ENCODE assay signal across 1 cellular context in genomic region chr1:156368157-156368658, GRCh38.
TF ChIP-seq lines count a peak whose summit lies in the region.

No MANE protein-coding gene starts in this region.

TF ChIP-seq in HepG2, 621 proteins besides CTCF, POLR2A, EP300 and RAD21 (continued from another document and continues in another):
- 0 out of 2 replicates have a peak, but pooled peaks have one; percentile 60 for TF ChIP-seq FOXO4 (CRISPR knock-in tag; conservative IDR thresholded peaks at IDR 0.05)
- no peak for TF ChIP-seq ZBTB44 (CRISPR knock-in tag; IDR thresholded peaks at IDR 0.05)
- peak; percentile 53; the same call in 1 of the 2 replicates for TF ChIP-seq ZMYM4 (CRISPR knock-in tag; IDR thresholded peaks at IDR 0.05)
- 0 out of 2 replicates have a peak, but pooled peaks have one; percentile 8 for TF ChIP-seq ZBTB20 (CRISPR knock-in tag; IDR thresholded peaks at IDR 0.05; ENCODE audit: borderline replicate concordance, low read depth)
- TF ChIP-seq ATF1 (CRISPR knock-in tag; IDR thresholded peaks at IDR 0.05) = no peak
- no peak for TF ChIP-seq ZNF607 (CRISPR knock-in tag; IDR thresholded peaks at IDR 0.05; ENCODE audit: borderline replicate concordance)
- TF ChIP-seq DPF2 (CRISPR knock-in tag; IDR thresholded peaks at IDR 0.05; ENCODE audit: borderline replicate concordance, low read depth) = 0 out of 2 replicates have a peak, but pooled peaks have one; percentile 13
- no peak for TF ChIP-seq TSC22D2 (CRISPR knock-in tag; IDR thresholded peaks at IDR 0.05; ENCODE audit: borderline replicate concordance)
- TF ChIP-seq ZIK1 (CRISPR knock-in tag; IDR thresholded peaks at IDR 0.05; ENCODE audit: borderline replicate concordance, low read depth) = 0 out of 2 replicates have a peak, but pooled peaks have one; percentile 28
- TF ChIP-seq ZNF615 (CRISPR knock-in tag; IDR thresholded peaks at IDR 0.05; ENCODE audit: borderline replicate concordance) = peak; percentile 19; the same call in 1 of the 2 replicates
- no peak for TF ChIP-seq ZNF879 (CRISPR knock-in tag; IDR thresholded peaks at IDR 0.05)
- TF ChIP-seq ZBTB40 (IDR thresholded peaks at IDR 0.05) = no peak
- peak; percentile 29; the same call in 1 of the 2 replicates for TF ChIP-seq ZBTB40 (CRISPR knock-in tag; IDR thresholded peaks at IDR 0.05)
- no peak for TF ChIP-seq PAF1 (CRISPR knock-in tag; IDR thresholded peaks at IDR 0.05)
- no peak for TF ChIP-seq HCFC1 (IDR thresholded peaks at IDR 0.05; ENCODE audit: low read depth, low read length)
- 0 out of 2 replicates have a peak, but pooled peaks have one; percentile 33 for TF ChIP-seq HOXA3 (CRISPR knock-in tag; IDR thresholded peaks at IDR 0.05)
- TF ChIP-seq ZNF841 (CRISPR knock-in tag; IDR thresholded peaks at IDR 0.05; ENCODE audit: borderline replicate concordance) = no peak
- no peak for TF ChIP-seq FOXK1 (CRISPR knock-in tag; IDR thresholded peaks at IDR 0.05; ENCODE audit: borderline replicate concordance, low read depth)
- peak; percentile 78 for TF ChIP-seq POLR2AphosphoS5 (IDR thresholded peaks at IDR 0.05; ENCODE audit: low read depth, low read length)
- TF ChIP-seq PATZ1 (CRISPR knock-in tag; IDR thresholded peaks at IDR 0.05) = peak; percentile 58; the same call in 1 of the 2 replicates
- no peak for TF ChIP-seq HIC2 (CRISPR knock-in tag; IDR thresholded peaks at IDR 0.05; ENCODE audit: low read depth)
- no peak for TF ChIP-seq KDM2A (CRISPR knock-in tag; IDR thresholded peaks at IDR 0.05; ENCODE audit: borderline replicate concordance, low read depth)
- TF ChIP-seq FOSL2 (CRISPR knock-in tag; IDR thresholded peaks at IDR 0.05) = peak; percentile 34
- 0 out of 2 replicates have a peak, but pooled peaks have one; percentile 54 for TF ChIP-seq KLF12 (CRISPR knock-in tag; IDR thresholded peaks at IDR 0.05; ENCODE audit: borderline replicate concordance)
- no peak for TF ChIP-seq SIN3B (IDR thresholded peaks at IDR 0.05; ENCODE audit: low read length)
- TF ChIP-seq ZNF687 (CRISPR knock-in tag; IDR thresholded peaks at IDR 0.05) = no peak
- TF ChIP-seq ZNF564 (CRISPR knock-in tag; IDR thresholded peaks at IDR 0.05) = no peak
- TF ChIP-seq STAT5B (CRISPR knock-in tag; IDR thresholded peaks at IDR 0.05) = no peak
- TF ChIP-seq MZF1 (CRISPR knock-in tag; IDR thresholded peaks at IDR 0.05; ENCODE audit: borderline replicate concordance) = no peak
- TF ChIP-seq ZBTB33 (CRISPR knock-in tag; IDR thresholded peaks at IDR 0.05) = no peak
- TF ChIP-seq HDAC2 (CRISPR knock-in tag; IDR thresholded peaks at IDR 0.05) = peak; percentile 24; the same call in 1 of the 2 replicates
- no peak for TF ChIP-seq ZNF3 (CRISPR knock-in tag; IDR thresholded peaks at IDR 0.05)
- 0 out of 2 replicates have a peak, but pooled peaks have one; percentile 18 for TF ChIP-seq RARA (CRISPR knock-in tag; IDR thresholded peaks at IDR 0.05)
- no peak for TF ChIP-seq TMF1 (CRISPR knock-in tag; IDR thresholded peaks at IDR 0.05; ENCODE audit: low read depth)
- no peak for TF ChIP-seq FOXJ3 (CRISPR knock-in tag; IDR thresholded peaks at IDR 0.05; ENCODE audit: borderline replicate concordance)
- no peak for TF ChIP-seq ZFP90 (CRISPR knock-in tag; IDR thresholded peaks at IDR 0.05; ENCODE audit: borderline replicate concordance)
- TF ChIP-seq TCF7 (IDR thresholded peaks at IDR 0.05; ENCODE audit: low read depth) = peak; percentile 19; the same call in 1 of the 2 replicates
- TF ChIP-seq ATRX (CRISPR knock-in tag; IDR thresholded peaks at IDR 0.05; ENCODE audit: borderline replicate concordance) = no peak
